ENCODE assay signal across 20 cellular contexts in genomic region chr16:73152731-73153130, GRCh38.
A peak's percentile ranks its signal among the peaks of the same experiment; 100 is the strongest.
DNase-seq lines count a peak whose midpoint lies in the region; TF ChIP-seq lines count a peak whose summit lies in the region.
"Had no signal": no experiment of that assay in that cellular context is flagged by ENCODE, and none has a peak within 500 bp of the region (broad histone marks: within the 10 kb centered on the region; RNA-seq: fewer than 3 reads in every experiment).

No MANE protein-coding gene starts in this region.

- TF ChIP-seq CTCF in hepatocyte (IDR thresholded peaks at IDR 0.05; ENCODE audit: poor library complexity) (no peak), progenitor cell of endocrine pancreas (IDR thresholded peaks at IDR 0.05; ENCODE audit: unreplicated experiment) (no peak)

- H3K27me3 Mint-ChIP-seq in progenitor cell of endocrine pancreas, result no peaks in the 10 kb centered on the region

- DNase-seq in NCI-H1092 treated with DMSO at 0.1 percent for 48 hours (lab: John Stamatoyannopoulos, UW), result peak; percentile 16
- no peak for DNase-seq in NCI-H1092 (lab: John Stamatoyannopoulos, UW)
- peak; percentile 35 for DNase-seq in RPMI7951 (ENCODE audit: low read depth)
- peak; percentile 32 for DNase-seq in hepatocyte (ENCODE audit: low spot score)
- peak; percentile 13 for DNase-seq in progenitor cell of endocrine pancreas (ENCODE audit: low spot score, unreplicated experiment)
- no peak for DNase-seq in GOT3 (lab: John Stamatoyannopoulos, UW)
- no peak for DNase-seq in NCI-H2107 treated with DMSO at 0.1 percent for 48 hours (lab: John Stamatoyannopoulos, UW; ENCODE audit: unreplicated experiment)
- no peak for DNase-seq in kidney tubule cell (ENCODE audit: low spot score)
- DNase-seq: activated CD4-positive, CD25-positive, alpha-beta regulatory T cell; activated CD8-positive, alpha-beta memory T cell treated with anti-CD3 and anti-CD28 coated beads, Interleukin-2, amount 50 U/mL, for 48 hours; CD4-positive, alpha-beta T cell; central memory CD4-positive, alpha-beta T cell; GF-D8; left colon; NCI-H1694 treated with DMSO at 0.1 percent for 48 hours; small intestine; stomach had no signal

- no peaks in the 10 kb centered on the region for H3K4me1 ChIP-seq in hepatocyte (ENCODE audit: insufficient read depth)

- no peaks in the 10 kb centered on the region for H3K9me2 ChIP-seq in hepatocyte (replicated peaks; ENCODE audit: insufficient read depth)

- no peaks in the 10 kb centered on the region for H3K9me3 Mint-ChIP-seq in progenitor cell of endocrine pancreas (ENCODE audit: low read depth)
- H3K9me3 Mint-ChIP-seq: CD4-positive, alpha-beta T cell had no signal

- no peak overlapping the region for H3K4me3 ChIP-seq in hepatocyte
- H3K4me3 ChIP-seq: stomach had no signal

- no peak overlapping the region for H3K4me3 Mint-ChIP-seq in progenitor cell of endocrine pancreas (ENCODE audit: low read depth)
- H3K4me3 Mint-ChIP-seq: activated naive CD8-positive, alpha-beta T cell; CD4-positive, alpha-beta T cell had no signal

- no peak overlapping the region for H3K4me2 ChIP-seq in hepatocyte

- no peaks in the 10 kb centered on the region for H3K36me3 Mint-ChIP-seq in progenitor cell of endocrine pancreas (ENCODE audit: insufficient read depth)
- H3K36me3 Mint-ChIP-seq: activated naive CD8-positive, alpha-beta T cell had no signal

- peaks cover 17% of the 10 kb centered on the region for H3K4me1 Mint-ChIP-seq in progenitor cell of endocrine pancreas (ENCODE audit: low read depth)

- 12% methylated on average over 4 of the region's 6 CpGs for WGBS in hepatocyte (ENCODE audit: low lambda C conversion rate, missing lambda C conversion rate)

- H2AFZ ChIP-seq in hepatocyte, result no peak overlapping the region

- H3K36me3 ChIP-seq in hepatocyte (replicated peaks; ENCODE audit: insufficient read depth, low read depth), result no peaks in the 10 kb centered on the region
- H3K36me3 ChIP-seq: neutrophil, stomach had no signal

- no peak overlapping the region for H3K27ac Mint-ChIP-seq in progenitor cell of endocrine pancreas
- H3K27ac Mint-ChIP-seq: activated naive CD8-positive, alpha-beta T cell; CD4-positive, alpha-beta T cell had no signal

- H3K79me2 ChIP-seq in hepatocyte, result no peaks in the 10 kb centered on the region

- H3K27me3 ChIP-seq in hepatocyte, result no peaks in the 10 kb centered on the region
- H3K27me3 ChIP-seq: stomach had no signal

- no peaks in the 10 kb centered on the region for H4K20me1 ChIP-seq in hepatocyte (ENCODE audit: insufficient read depth, poor library complexity, severe bottlenecking)

- no peaks in the 10 kb centered on the region for H3K9me3 ChIP-seq in hepatocyte (ENCODE audit: low read depth)
- H3K9me3 ChIP-seq: neutrophil, stomach had no signal

- H3K27ac ChIP-seq in hepatocyte, result no peak overlapping the region
- H3K27ac ChIP-seq: 22Rv1, neutrophil had no signal

Comparison
In these comparisons a context has a peak if more than half of its experiments do, and no peak if none do; other contexts are left out.
1. DNase-seq: peak in NCI-H1092 treated with DMSO at 0.1 percent for 48 hours (single experiment), RPMI7951 (single experiment), hepatocyte (single experiment) and progenitor cell of endocrine pancreas (single experiment); none in NCI-H1092 (single experiment), GOT3 (single experiment), NCI-H2107 treated with DMSO at 0.1 percent for 48 hours (single experiment) and kidney tubule cell (single experiment).